ENCODE assay signal across 1 cellular context in the genomic region with DNA sequence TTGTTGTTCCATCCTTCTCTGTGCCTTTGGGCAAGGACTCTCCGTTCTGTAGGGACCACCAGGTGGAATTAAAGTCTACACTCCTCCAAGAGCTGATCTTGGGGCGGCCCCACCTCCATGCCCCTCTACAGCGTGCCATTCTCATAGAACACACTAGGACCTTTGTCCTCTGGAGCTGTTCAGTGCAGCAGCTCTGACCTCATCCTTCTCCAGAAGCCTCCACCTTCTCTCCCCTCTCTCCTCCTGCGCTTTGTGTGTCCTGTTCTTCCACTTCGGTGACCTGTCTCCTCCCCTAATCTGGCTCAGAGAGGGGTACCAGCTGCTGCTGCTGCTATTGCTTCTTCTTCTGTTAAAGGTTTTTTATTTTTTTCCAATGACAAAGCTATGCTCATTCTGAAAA.
TF ChIP-seq lines count a peak whose summit lies in the region.

No MANE protein-coding gene starts in this region.

TF ChIP-seq in GM23338, 12 proteins besides CTCF, POLR2A, EP300 and RAD21 (continued from another document):
- TF ChIP-seq, protein P1, sequence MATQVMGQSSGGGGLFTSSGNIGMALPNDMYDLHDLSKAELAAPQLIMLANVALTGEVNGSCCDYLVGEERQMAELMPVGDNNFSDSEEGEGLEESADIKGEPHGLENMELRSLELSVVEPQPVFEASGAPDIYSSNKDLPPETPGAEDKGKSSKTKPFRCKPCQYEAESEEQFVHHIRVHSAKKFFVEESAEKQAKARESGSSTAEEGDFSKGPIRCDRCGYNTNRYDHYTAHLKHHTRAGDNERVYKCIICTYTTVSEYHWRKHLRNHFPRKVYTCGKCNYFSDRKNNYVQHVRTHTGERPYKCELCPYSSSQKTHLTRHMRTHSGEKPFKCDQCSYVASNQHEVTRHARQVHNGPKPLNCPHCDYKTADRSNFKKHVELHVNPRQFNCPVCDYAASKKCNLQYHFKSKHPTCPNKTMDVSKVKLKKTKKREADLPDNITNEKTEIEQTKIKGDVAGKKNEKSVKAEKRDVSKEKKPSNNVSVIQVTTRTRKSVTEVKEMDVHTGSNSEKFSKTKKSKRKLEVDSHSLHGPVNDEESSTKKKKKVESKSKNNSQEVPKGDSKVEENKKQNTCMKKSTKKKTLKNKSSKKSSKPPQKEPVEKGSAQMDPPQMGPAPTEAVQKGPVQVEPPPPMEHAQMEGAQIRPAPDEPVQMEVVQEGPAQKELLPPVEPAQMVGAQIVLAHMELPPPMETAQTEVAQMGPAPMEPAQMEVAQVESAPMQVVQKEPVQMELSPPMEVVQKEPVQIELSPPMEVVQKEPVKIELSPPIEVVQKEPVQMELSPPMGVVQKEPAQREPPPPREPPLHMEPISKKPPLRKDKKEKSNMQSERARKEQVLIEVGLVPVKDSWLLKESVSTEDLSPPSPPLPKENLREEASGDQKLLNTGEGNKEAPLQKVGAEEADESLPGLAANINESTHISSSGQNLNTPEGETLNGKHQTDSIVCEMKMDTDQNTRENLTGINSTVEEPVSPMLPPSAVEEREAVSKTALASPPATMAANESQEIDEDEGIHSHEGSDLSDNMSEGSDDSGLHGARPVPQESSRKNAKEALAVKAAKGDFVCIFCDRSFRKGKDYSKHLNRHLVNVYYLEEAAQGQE (IDR thresholded peaks at IDR 0.05; ENCODE audit: unreplicated experiment), result no peak
- TF ChIP-seq ZNF331 (CRISPR knock-in tag; IDR thresholded peaks at IDR 0.05; ENCODE audit: low read depth), result no peak
- TF ChIP-seq, protein P2, sequence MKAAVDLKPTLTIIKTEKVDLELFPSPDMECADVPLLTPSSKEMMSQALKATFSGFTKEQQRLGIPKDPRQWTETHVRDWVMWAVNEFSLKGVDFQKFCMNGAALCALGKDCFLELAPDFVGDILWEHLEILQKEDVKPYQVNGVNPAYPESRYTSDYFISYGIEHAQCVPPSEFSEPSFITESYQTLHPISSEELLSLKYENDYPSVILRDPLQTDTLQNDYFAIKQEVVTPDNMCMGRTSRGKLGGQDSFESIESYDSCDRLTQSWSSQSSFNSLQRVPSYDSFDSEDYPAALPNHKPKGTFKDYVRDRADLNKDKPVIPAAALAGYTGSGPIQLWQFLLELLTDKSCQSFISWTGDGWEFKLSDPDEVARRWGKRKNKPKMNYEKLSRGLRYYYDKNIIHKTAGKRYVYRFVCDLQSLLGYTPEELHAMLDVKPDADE (IDR thresholded peaks at IDR 0.05), result no peak
- no peak for TF ChIP-seq STAT1 (IDR thresholded peaks at IDR 0.05; ENCODE audit: unreplicated experiment)
- TF ChIP-seq, protein P3, sequence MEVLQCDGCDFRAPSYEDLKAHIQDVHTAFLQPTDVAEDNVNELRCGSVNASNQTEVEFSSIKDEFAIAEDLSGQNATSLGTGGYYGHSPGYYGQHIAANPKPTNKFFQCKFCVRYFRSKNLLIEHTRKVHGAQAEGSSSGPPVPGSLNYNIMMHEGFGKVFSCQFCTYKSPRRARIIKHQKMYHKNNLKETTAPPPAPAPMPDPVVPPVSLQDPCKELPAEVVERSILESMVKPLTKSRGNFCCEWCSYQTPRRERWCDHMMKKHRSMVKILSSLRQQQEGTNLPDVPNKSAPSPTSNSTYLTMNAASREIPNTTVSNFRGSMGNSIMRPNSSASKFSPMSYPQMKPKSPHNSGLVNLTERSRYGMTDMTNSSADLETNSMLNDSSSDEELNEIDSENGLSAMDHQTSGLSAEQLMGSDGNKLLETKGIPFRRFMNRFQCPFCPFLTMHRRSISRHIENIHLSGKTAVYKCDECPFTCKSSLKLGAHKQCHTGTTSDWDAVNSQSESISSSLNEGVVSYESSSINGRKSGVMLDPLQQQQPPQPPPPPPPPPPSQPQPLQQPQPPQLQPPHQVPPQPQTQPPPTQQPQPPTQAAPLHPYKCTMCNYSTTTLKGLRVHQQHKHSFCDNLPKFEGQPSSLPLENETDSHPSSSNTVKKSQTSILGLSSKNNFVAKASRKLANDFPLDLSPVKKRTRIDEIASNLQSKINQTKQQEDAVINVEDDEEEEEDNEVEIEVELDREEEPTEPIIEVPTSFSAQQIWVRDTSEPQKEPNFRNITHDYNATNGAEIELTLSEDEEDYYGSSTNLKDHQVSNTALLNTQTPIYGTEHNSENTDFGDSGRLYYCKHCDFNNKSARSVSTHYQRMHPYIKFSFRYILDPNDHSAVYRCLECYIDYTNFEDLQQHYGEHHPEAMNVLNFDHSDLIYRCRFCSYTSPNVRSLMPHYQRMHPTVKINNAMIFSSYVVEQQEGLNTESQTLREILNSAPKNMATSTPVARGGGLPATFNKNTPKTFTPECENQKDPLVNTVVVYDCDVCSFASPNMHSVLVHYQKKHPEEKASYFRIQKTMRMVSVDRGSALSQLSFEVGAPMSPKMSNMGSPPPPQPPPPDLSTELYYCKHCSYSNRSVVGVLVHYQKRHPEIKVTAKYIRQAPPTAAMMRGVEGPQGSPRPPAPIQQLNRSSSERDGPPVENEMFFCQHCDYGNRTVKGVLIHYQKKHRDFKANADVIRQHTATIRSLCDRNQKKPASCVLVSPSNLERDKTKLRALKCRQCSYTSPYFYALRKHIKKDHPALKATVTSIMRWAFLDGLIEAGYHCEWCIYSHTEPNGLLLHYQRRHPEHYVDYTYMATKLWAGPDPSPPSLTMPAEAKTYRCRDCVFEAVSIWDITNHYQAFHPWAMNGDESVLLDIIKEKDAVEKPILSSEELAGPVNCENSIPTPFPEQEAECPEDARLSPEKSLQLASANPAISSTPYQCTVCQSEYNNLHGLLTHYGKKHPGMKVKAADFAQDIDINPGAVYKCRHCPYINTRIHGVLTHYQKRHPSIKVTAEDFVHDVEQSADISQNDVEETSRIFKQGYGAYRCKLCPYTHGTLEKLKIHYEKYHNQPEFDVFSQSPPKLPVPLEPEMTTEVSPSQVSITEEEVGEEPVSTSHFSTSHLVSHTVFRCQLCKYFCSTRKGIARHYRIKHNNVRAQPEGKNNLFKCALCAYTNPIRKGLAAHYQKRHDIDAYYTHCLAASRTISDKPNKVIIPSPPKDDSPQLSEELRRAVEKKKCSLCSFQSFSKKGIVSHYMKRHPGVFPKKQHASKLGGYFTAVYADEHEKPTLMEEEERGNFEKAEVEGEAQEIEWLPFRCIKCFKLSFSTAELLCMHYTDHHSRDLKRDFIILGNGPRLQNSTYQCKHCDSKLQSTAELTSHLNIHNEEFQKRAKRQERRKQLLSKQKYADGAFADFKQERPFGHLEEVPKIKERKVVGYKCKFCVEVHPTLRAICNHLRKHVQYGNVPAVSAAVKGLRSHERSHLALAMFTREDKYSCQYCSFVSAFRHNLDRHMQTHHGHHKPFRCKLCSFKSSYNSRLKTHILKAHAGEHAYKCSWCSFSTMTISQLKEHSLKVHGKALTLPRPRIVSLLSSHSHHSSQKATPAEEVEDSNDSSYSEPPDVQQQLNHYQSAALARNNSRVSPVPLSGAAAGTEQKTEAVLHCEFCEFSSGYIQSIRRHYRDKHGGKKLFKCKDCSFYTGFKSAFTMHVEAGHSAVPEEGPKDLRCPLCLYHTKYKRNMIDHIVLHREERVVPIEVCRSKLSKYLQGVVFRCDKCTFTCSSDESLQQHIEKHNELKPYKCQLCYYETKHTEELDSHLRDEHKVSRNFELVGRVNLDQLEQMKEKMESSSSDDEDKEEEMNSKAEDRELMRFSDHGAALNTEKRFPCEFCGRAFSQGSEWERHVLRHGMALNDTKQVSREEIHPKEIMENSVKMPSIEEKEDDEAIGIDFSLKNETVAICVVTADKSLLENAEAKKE (CRISPR knock-in tag; IDR thresholded peaks at IDR 0.05), result no peak
- TF ChIP-seq JUNB (IDR thresholded peaks at IDR 0.05; ENCODE audit: unreplicated experiment), result no peak
- TF ChIP-seq POLR2AphosphoS5 (IDR thresholded peaks at IDR 0.05; ENCODE audit: low read depth), result no peak
- no peak for TF ChIP-seq NANOG (IDR thresholded peaks at IDR 0.05; ENCODE audit: borderline replicate concordance)
- TF ChIP-seq CREB1 (CRISPR knock-in tag; IDR thresholded peaks at IDR 0.05; ENCODE audit: low read depth), result no peak
- no peak for TF ChIP-seq EZH2phosphoT487 (IDR thresholded peaks at IDR 0.05; ENCODE audit: unreplicated experiment)
